Comparison of ENCODE assay signal across 15 cellular contexts in the genomic region with DNA sequence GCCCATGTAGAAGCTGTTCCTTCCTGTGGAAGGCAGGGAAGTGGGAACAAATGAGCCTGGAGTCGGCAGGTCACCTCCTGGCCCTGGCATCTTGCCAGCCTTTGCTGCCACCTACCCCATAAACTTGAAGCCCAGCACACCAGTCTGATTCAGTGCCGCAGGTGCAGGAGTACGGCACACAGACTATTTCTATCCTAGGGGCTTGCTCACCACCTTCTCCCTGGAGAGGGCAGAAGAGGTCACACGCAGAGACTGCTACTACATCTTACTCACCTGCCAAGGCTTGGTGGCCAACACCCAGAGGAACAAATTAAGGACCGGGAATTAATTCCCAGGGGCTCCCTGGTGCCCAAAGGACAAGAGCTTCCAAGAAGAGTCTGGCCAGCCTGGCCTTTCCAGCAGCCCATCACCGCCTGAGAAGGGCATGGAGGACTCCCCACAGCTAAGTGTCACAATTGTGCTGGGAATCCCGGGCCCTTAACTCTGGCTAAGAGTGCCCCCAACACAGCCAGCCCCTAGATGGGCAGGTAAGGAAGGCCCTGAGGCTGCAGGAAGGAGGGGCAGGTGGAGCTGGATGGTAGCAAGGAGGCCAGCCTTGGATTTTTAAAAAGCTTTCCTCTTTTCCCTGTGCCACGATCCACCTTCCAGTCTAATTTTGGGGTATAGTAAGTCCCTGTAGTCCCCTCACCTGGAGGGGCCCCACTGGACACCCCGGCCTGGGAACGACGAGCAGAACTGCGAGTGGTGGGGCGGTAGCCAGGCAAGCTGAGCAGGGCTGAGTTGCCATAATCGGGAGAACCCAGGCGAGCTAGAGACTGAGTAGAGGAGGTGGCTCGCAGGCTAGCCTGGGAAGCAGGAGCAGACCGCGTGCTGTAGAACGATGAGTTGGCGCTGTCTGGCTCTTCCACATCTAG. TPM values are rescaled to one million over a fixed set of nuclear protein-coding genes. Genes with fewer than 3 reads are reported as not detected.
DNase-seq lines count a peak whose midpoint lies in the region; ATAC-seq and TF ChIP-seq lines count a peak whose summit lies in the region.
"Had no signal": no experiment of that assay in that cellular context is flagged by ENCODE, and none has a peak within 500 bp of the region (broad histone marks: within the 10 kb centered on the region; RNA-seq: fewer than 3 reads in every experiment).

No MANE protein-coding gene starts in this region.

- H3K4me3 ChIP-seq in esophagus muscularis mucosa = no peak overlapping the region
- H3K4me3 ChIP-seq in spleen = no peak overlapping the region
- H3K4me3 ChIP-seq: GM23338, thoracic aorta had no signal

- TF ChIP-seq CTCF in esophagus muscularis mucosa (IDR thresholded peaks at IDR 0.05) = no peak
- TF ChIP-seq CTCF in spleen (IDR thresholded peaks at IDR 0.05 in 8 of 11, conservative IDR thresholded peaks at IDR 0.05 in 3 of 11) = no peak

- H3K4me1 ChIP-seq in esophagus muscularis mucosa (peaks cover 5 to 46% (median 31%) of the 10 kb centered on the region in 4 donors), spleen (peaks cover 5 to 60% (median 31%) of the 10 kb centered on the region in 6 donors)

- intact Hi-C loops in activated naive CD4-positive, alpha-beta T cell treated with anti-CD3 and anti-CD28 coated beads for 36 hours (cut with micrococcal nuclease) = no loop called here
- intact Hi-C loops in esophagus muscularis mucosa (cut with DNase I) (no loop called here), spleen (cut with DNase I; ENCODE audit: low total_unique reads) (no loop called here)

- peaks cover 37% of the 10 kb centered on the region for H3K36me3 Mint-ChIP-seq in activated naive CD4-positive, alpha-beta T cell treated with anti-CD3 and anti-CD28 coated beads for 36 hours (ENCODE audit: low read depth)
- peaks cover 68% of the 10 kb centered on the region for H3K36me3 Mint-ChIP-seq in activated naive CD4-positive, alpha-beta T cell treated with anti-CD3 and anti-CD28 coated beads, Interleukin-2, amount 10 ng/mL, durations not matched to agents 7 days and 5 days
- peaks cover 42 to 77% of the 10 kb centered on the region in 2 donors for H3K36me3 Mint-ChIP-seq in stimulated activated naive B cell treated with anti-CD40 and anti-IgM and Interleukin-4, amounts not matched to agents 10 μg/mL and 1 μg/mL and 100 μg/mL, for 72 hours

- ATAC-seq in stimulated activated naive B cell treated with anti-CD40 and anti-IgM and Interleukin-4, amounts not matched to agents 10 μg/mL and 1 μg/mL and 100 μg/mL, for 72 hours (replicated peaks) = no peak
- no peak for ATAC-seq in GM18858 (IDR thresholded peaks at IDR 0.05; ENCODE audit: unreplicated experiment)
- ATAC-seq: GM23338 had no signal

- TF ChIP-seq POLR2A in esophagus muscularis mucosa (IDR thresholded peaks at IDR 0.05; ENCODE audit: low read depth) (no peak), spleen (IDR thresholded peaks at IDR 0.05) (no peak)

- H3K9me3 ChIP-seq in esophagus muscularis mucosa = no peaks in the 10 kb centered on the region
- H3K9me3 ChIP-seq in spleen = no peaks in the 10 kb centered on the region
- H3K9me3 ChIP-seq: thoracic aorta had no signal

- no peak for DNase-seq in activated naive CD4-positive, alpha-beta T cell treated with anti-CD3 and anti-CD28 coated beads for 36 hours
- DNase-seq in activated naive CD4-positive, alpha-beta T cell treated with anti-CD3 and anti-CD28 coated beads, Interleukin-2, amount 10 ng/mL, durations not matched to agents 7 days and 5 days = no peak
- DNase-seq in NCI-H2196 treated with DMSO at 0.1 percent for 48 hours (lab: John Stamatoyannopoulos, UW; ENCODE audit: unreplicated experiment) (peak; percentile 48), esophagus muscularis mucosa (ENCODE audit: extremely low spot score) (no peak), spleen (no peak), mesenteric fat pad (ENCODE audit: low spot score) (no peak)
- no peak for DNase-seq in stimulated activated naive B cell treated with anti-CD40 and anti-IgM and Interleukin-4, amounts not matched to agents 10 μg/mL and 1 μg/mL and 100 μg/mL, for 72 hours
- DNase-seq: mammary epithelial cell, NCI-H1694 treated with DMSO at 0.1 percent for 48 hours, nucleus accumbens had no signal

- WGBS in esophagus muscularis mucosa = 81% methylated on average over 15 of the region's 20 CpGs
- WGBS in spleen, 5 donors = 80 to 91% (median 90%) methylated on average over 19 to 20 of the region's 20 CpGs

- H3K9me3 Mint-ChIP-seq in activated naive CD4-positive, alpha-beta T cell treated with anti-CD3 and anti-CD28 coated beads for 36 hours = no peaks in the 10 kb centered on the region
- H3K9me3 Mint-ChIP-seq in activated naive CD4-positive, alpha-beta T cell treated with anti-CD3 and anti-CD28 coated beads, Interleukin-2, amount 10 ng/mL, durations not matched to agents 7 days and 5 days = no peaks in the 10 kb centered on the region
- no peaks in the 10 kb centered on the region for H3K9me3 Mint-ChIP-seq in stimulated activated naive B cell treated with anti-CD40 and anti-IgM and Interleukin-4, amounts not matched to agents 10 μg/mL and 1 μg/mL and 100 μg/mL, for 72 hours
- H3K9me3 Mint-ChIP-seq: dendritic cell treated with granulocyte-macrophage colony-stimulating factor and Interleukin-4, amounts not matched to agents 40 ng/mL and 50 ng/mL, for 4 days had no signal

- CTCF ChIA-PET in activated naive CD4-positive, alpha-beta T cell treated with anti-CD3 and anti-CD28 coated beads for 36 hours (lab: Charles Lee) = no interaction called here
- CTCF ChIA-PET in activated naive CD4-positive, alpha-beta T cell treated with anti-CD3 and anti-CD28 coated beads, Interleukin-2, amount 10 ng/mL, durations not matched to agents 7 days and 5 days (lab: Charles Lee) = interaction anchor here (0.6 to 2.0 kb wide), 5 partner anchors 9 to 59 kb away, joined by 3 to 6 read pairs (median 3); no protein-coding TSS in a partner anchor

- H3K27me3 ChIP-seq in esophagus muscularis mucosa (no peaks in the 10 kb centered on the region), spleen (replicated peaks in 1 of 7) (no peaks in the 10 kb centered on the region)

- H3K36me3 ChIP-seq in esophagus muscularis mucosa (peaks cover 78 to 98% (median 96%) of the 10 kb centered on the region in 4 donors), spleen (peaks cover 10 to 100% (median 98%) of the 10 kb centered on the region in 6 donors)

- H3K27ac ChIP-seq in esophagus muscularis mucosa (replicated peaks in 1 of 4) = peak overlapping the region; percentile 16 to 27 (median 24)
- H3K27ac ChIP-seq in spleen = peak overlapping the region in 2 of 8 donors; percentile 26 to 45
- H3K27ac ChIP-seq: KMS-11, thoracic aorta had no signal

- TF ChIP-seq EP300 in esophagus muscularis mucosa (IDR thresholded peaks at IDR 0.05) = no peak

- peak overlapping the region; percentile 44 for H3K27ac Mint-ChIP-seq in activated naive CD4-positive, alpha-beta T cell treated with anti-CD3 and anti-CD28 coated beads for 36 hours
- H3K27ac Mint-ChIP-seq in activated naive CD4-positive, alpha-beta T cell treated with anti-CD3 and anti-CD28 coated beads, Interleukin-2, amount 10 ng/mL, durations not matched to agents 7 days and 5 days = no peak overlapping the region
- peak overlapping the region; percentile 84 for H3K27ac Mint-ChIP-seq in stimulated activated naive B cell treated with anti-CD40 and anti-IgM and Interleukin-4, amounts not matched to agents 10 μg/mL and 1 μg/mL and 100 μg/mL, for 72 hours
- H3K27ac Mint-ChIP-seq: dendritic cell treated with granulocyte-macrophage colony-stimulating factor and Interleukin-4, amounts not matched to agents 40 ng/mL and 50 ng/mL, for 4 days; GM23338 had no signal

- no peaks in the 10 kb centered on the region for H3K27me3 Mint-ChIP-seq in activated naive CD4-positive, alpha-beta T cell treated with anti-CD3 and anti-CD28 coated beads for 36 hours (ENCODE audit: low read depth)
- no peaks in the 10 kb centered on the region for H3K27me3 Mint-ChIP-seq in activated naive CD4-positive, alpha-beta T cell treated with anti-CD3 and anti-CD28 coated beads, Interleukin-2, amount 10 ng/mL, durations not matched to agents 7 days and 5 days
- no peaks in the 10 kb centered on the region for H3K27me3 Mint-ChIP-seq in stimulated activated naive B cell treated with anti-CD40 and anti-IgM and Interleukin-4, amounts not matched to agents 10 μg/mL and 1 μg/mL and 100 μg/mL, for 72 hours
- H3K27me3 Mint-ChIP-seq: dendritic cell treated with granulocyte-macrophage colony-stimulating factor and Interleukin-4, amounts not matched to agents 40 ng/mL and 50 ng/mL, for 4 days had no signal

- H3K4me1 Mint-ChIP-seq in activated naive CD4-positive, alpha-beta T cell treated with anti-CD3 and anti-CD28 coated beads for 36 hours (ENCODE audit: low read depth) = no peaks in the 10 kb centered on the region
- H3K4me1 Mint-ChIP-seq in activated naive CD4-positive, alpha-beta T cell treated with anti-CD3 and anti-CD28 coated beads, Interleukin-2, amount 10 ng/mL, durations not matched to agents 7 days and 5 days = peaks cover 4% of the 10 kb centered on the region
- H3K4me1 Mint-ChIP-seq in stimulated activated naive B cell treated with anti-CD40 and anti-IgM and Interleukin-4, amounts not matched to agents 10 μg/mL and 1 μg/mL and 100 μg/mL, for 72 hours = peaks cover 22 to 55% of the 10 kb centered on the region in 2 donors
- H3K4me1 Mint-ChIP-seq: GM23338 had no signal

- H3K4me3 Mint-ChIP-seq in activated naive CD4-positive, alpha-beta T cell treated with anti-CD3 and anti-CD28 coated beads for 36 hours = no peak overlapping the region
- no peak overlapping the region for H3K4me3 Mint-ChIP-seq in activated naive CD4-positive, alpha-beta T cell treated with anti-CD3 and anti-CD28 coated beads, Interleukin-2, amount 10 ng/mL, durations not matched to agents 7 days and 5 days
- H3K4me3 Mint-ChIP-seq in stimulated activated naive B cell treated with anti-CD40 and anti-IgM and Interleukin-4, amounts not matched to agents 10 μg/mL and 1 μg/mL and 100 μg/mL, for 72 hours = peak overlapping the region in 1 of 2 donors; percentile 17
- H3K4me3 Mint-ChIP-seq: dendritic cell treated with granulocyte-macrophage colony-stimulating factor and Interleukin-4, amounts not matched to agents 40 ng/mL and 50 ng/mL, for 4 days; GM23338 had no signal

RNA-seq across cellular contexts. Expression of a gene that starts 6.9 kb away (rescaled TPM):
- total RNA-seq in activated naive CD4-positive, alpha-beta T cell treated with anti-CD3 and anti-CD28 coated beads for 36 hours = 1 to 10 TPM; 4.1 to 5.4 TPM
- 1 to 10 TPM; 2.7 to 9.4 (median 5.9) TPM for total RNA-seq in esophagus muscularis mucosa
- total RNA-seq in spleen = 10 to 100 TPM; 33.6 to 84.2 (median 69.8) TPM
- polyA plus RNA-seq in spleen = 10 to 100 TPM; 13.8 to 38.2 (median 18.2) TPM
- 13.1 TPM for total RNA-seq in mesenteric fat pad
